1 cellular context compared by ENCODE assay signal in genomic region chr17:73628642-73629552, GRCh38.
TF ChIP-seq lines count a peak whose summit lies in the region.

No MANE protein-coding gene starts in this region.

TF ChIP-seq in GM23338, 12 proteins besides CTCF, POLR2A, EP300 and RAD21 (continued from another document):
- TF ChIP-seq, protein P1, sequence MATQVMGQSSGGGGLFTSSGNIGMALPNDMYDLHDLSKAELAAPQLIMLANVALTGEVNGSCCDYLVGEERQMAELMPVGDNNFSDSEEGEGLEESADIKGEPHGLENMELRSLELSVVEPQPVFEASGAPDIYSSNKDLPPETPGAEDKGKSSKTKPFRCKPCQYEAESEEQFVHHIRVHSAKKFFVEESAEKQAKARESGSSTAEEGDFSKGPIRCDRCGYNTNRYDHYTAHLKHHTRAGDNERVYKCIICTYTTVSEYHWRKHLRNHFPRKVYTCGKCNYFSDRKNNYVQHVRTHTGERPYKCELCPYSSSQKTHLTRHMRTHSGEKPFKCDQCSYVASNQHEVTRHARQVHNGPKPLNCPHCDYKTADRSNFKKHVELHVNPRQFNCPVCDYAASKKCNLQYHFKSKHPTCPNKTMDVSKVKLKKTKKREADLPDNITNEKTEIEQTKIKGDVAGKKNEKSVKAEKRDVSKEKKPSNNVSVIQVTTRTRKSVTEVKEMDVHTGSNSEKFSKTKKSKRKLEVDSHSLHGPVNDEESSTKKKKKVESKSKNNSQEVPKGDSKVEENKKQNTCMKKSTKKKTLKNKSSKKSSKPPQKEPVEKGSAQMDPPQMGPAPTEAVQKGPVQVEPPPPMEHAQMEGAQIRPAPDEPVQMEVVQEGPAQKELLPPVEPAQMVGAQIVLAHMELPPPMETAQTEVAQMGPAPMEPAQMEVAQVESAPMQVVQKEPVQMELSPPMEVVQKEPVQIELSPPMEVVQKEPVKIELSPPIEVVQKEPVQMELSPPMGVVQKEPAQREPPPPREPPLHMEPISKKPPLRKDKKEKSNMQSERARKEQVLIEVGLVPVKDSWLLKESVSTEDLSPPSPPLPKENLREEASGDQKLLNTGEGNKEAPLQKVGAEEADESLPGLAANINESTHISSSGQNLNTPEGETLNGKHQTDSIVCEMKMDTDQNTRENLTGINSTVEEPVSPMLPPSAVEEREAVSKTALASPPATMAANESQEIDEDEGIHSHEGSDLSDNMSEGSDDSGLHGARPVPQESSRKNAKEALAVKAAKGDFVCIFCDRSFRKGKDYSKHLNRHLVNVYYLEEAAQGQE (IDR thresholded peaks at IDR 0.05; ENCODE audit: unreplicated experiment), result no peak
- TF ChIP-seq NANOG (IDR thresholded peaks at IDR 0.05; ENCODE audit: borderline replicate concordance) (no peak), CREB1 (CRISPR knock-in tag; IDR thresholded peaks at IDR 0.05; ENCODE audit: low read depth) (no peak), POLR2AphosphoS5 (IDR thresholded peaks at IDR 0.05; ENCODE audit: low read depth) (no peak), ZNF114 (CRISPR knock-in tag; IDR thresholded peaks at IDR 0.05) (no peak), ZNF331 (CRISPR knock-in tag; IDR thresholded peaks at IDR 0.05; ENCODE audit: low read depth) (no peak), EZH2phosphoT487 (IDR thresholded peaks at IDR 0.05; ENCODE audit: unreplicated experiment) (no peak), EZH2 (IDR thresholded peaks at IDR 0.05; ENCODE audit: low read depth, unreplicated experiment) (no peak)
- TF ChIP-seq, protein P2, sequence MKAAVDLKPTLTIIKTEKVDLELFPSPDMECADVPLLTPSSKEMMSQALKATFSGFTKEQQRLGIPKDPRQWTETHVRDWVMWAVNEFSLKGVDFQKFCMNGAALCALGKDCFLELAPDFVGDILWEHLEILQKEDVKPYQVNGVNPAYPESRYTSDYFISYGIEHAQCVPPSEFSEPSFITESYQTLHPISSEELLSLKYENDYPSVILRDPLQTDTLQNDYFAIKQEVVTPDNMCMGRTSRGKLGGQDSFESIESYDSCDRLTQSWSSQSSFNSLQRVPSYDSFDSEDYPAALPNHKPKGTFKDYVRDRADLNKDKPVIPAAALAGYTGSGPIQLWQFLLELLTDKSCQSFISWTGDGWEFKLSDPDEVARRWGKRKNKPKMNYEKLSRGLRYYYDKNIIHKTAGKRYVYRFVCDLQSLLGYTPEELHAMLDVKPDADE (IDR thresholded peaks at IDR 0.05), result no peak
- TF ChIP-seq, protein P3, sequence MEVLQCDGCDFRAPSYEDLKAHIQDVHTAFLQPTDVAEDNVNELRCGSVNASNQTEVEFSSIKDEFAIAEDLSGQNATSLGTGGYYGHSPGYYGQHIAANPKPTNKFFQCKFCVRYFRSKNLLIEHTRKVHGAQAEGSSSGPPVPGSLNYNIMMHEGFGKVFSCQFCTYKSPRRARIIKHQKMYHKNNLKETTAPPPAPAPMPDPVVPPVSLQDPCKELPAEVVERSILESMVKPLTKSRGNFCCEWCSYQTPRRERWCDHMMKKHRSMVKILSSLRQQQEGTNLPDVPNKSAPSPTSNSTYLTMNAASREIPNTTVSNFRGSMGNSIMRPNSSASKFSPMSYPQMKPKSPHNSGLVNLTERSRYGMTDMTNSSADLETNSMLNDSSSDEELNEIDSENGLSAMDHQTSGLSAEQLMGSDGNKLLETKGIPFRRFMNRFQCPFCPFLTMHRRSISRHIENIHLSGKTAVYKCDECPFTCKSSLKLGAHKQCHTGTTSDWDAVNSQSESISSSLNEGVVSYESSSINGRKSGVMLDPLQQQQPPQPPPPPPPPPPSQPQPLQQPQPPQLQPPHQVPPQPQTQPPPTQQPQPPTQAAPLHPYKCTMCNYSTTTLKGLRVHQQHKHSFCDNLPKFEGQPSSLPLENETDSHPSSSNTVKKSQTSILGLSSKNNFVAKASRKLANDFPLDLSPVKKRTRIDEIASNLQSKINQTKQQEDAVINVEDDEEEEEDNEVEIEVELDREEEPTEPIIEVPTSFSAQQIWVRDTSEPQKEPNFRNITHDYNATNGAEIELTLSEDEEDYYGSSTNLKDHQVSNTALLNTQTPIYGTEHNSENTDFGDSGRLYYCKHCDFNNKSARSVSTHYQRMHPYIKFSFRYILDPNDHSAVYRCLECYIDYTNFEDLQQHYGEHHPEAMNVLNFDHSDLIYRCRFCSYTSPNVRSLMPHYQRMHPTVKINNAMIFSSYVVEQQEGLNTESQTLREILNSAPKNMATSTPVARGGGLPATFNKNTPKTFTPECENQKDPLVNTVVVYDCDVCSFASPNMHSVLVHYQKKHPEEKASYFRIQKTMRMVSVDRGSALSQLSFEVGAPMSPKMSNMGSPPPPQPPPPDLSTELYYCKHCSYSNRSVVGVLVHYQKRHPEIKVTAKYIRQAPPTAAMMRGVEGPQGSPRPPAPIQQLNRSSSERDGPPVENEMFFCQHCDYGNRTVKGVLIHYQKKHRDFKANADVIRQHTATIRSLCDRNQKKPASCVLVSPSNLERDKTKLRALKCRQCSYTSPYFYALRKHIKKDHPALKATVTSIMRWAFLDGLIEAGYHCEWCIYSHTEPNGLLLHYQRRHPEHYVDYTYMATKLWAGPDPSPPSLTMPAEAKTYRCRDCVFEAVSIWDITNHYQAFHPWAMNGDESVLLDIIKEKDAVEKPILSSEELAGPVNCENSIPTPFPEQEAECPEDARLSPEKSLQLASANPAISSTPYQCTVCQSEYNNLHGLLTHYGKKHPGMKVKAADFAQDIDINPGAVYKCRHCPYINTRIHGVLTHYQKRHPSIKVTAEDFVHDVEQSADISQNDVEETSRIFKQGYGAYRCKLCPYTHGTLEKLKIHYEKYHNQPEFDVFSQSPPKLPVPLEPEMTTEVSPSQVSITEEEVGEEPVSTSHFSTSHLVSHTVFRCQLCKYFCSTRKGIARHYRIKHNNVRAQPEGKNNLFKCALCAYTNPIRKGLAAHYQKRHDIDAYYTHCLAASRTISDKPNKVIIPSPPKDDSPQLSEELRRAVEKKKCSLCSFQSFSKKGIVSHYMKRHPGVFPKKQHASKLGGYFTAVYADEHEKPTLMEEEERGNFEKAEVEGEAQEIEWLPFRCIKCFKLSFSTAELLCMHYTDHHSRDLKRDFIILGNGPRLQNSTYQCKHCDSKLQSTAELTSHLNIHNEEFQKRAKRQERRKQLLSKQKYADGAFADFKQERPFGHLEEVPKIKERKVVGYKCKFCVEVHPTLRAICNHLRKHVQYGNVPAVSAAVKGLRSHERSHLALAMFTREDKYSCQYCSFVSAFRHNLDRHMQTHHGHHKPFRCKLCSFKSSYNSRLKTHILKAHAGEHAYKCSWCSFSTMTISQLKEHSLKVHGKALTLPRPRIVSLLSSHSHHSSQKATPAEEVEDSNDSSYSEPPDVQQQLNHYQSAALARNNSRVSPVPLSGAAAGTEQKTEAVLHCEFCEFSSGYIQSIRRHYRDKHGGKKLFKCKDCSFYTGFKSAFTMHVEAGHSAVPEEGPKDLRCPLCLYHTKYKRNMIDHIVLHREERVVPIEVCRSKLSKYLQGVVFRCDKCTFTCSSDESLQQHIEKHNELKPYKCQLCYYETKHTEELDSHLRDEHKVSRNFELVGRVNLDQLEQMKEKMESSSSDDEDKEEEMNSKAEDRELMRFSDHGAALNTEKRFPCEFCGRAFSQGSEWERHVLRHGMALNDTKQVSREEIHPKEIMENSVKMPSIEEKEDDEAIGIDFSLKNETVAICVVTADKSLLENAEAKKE (CRISPR knock-in tag; IDR thresholded peaks at IDR 0.05), result no peak
TF ChIP-seq in GM23338: peak in this region for 0.
